22 cellular contexts compared by ENCODE assay signal in the genomic region with DNA sequence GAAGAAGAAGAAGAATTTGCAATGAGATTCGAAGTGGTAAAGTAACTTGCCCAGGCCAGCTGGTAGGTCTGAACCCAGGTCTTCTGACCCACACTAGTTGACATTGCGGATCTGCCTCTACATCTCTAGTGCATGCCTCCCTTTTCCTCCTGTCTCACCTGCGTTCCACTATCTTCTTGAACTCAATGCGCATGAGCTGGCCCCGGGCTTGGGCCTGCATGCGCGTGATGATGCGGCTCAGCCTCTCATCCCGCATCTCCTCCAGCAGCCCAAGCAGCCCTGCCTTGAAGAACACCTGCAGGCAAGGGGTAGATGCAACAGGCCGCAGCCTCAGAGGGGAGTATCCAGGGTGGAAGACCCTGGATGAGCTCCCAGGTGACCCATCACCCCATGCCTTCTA. TPM values are rescaled to one million over a fixed set of nuclear protein-coding genes. Genes with fewer than 3 reads are reported as not detected.
A peak's percentile ranks its signal among the peaks of the same experiment; 100 is the strongest.
DNase-seq lines count a peak whose midpoint lies in the region; ATAC-seq, FAIRE-seq and TF ChIP-seq lines count a peak whose summit lies in the region.
"Had no signal": no experiment of that assay in that cellular context is flagged by ENCODE, and none has a peak within 500 bp of the region (broad histone marks: within the 10 kb centered on the region; RNA-seq: fewer than 3 reads in every experiment).

No MANE protein-coding gene starts in this region.

- no peak for TF ChIP-seq RAD21 in K562 (CRISPR knock-in tag; conservative IDR thresholded peaks at IDR 0.05 in 1 of 2, IDR thresholded peaks at IDR 0.05 in 1 of 2)

- TF ChIP-seq CTCF in right atrium auricular region (IDR thresholded peaks at IDR 0.05) (no peak), K562 (IDR thresholded peaks at IDR 0.05 in 2 of 3, conservative IDR thresholded peaks at IDR 0.05 in 1 of 3; ENCODE audit: insufficient read depth in 2 of 3, low read depth in 1 of 3, low read length in 3 of 3) (no peak)

- no peak for FAIRE-seq in K562 (lab: Jason Lieb, UNC)
- FAIRE-seq: A204.1, GM12892, GM18507, HTR-8/SVneo had no signal

- H3K4me1 ChIP-seq in right atrium auricular region = no peaks in the 10 kb centered on the region
- peaks cover 0 to 19% (median 12%) of the 10 kb centered on the region in 10 experiments; a peak in 16 of 20 replicates for H3K4me1 ChIP-seq in BLaER1 treated with 17β-estradiol and CSF1 and Interleukin-3, amounts not matched to agents 10 nM and 100 nM
- no peaks in the 10 kb centered on the region for H3K4me1 ChIP-seq in K562 (replicated peaks in 1 of 2; ENCODE audit: control insufficient read depth in 2 of 2, insufficient read depth in 2 of 2, low read length in 2 of 2)
- H3K4me1 ChIP-seq: BE2C had no signal

- CTCF ChIA-PET in K562 (lab: Yijun Ruan, JAX; ENCODE audit: low intra/inter-chr PET ratio) = no interaction called here

- TF ChIP-seq EP300 in K562 (IDR thresholded peaks at IDR 0.05; ENCODE audit: low read length) = no peak

- no peak overlapping the region for H2AFZ ChIP-seq in K562 (ENCODE audit: low read depth, low read length)

- H3K9me3 ChIP-seq in right atrium auricular region (no peaks in the 10 kb centered on the region), K562 (replicated peaks; ENCODE audit: control insufficient read depth, insufficient read depth, low read depth, low read length) (no peaks in the 10 kb centered on the region)
- no peaks in the 10 kb centered on the region for H3K9me3 ChIP-seq in BLaER1 treated with 17β-estradiol and CSF1 and Interleukin-3, amounts not matched to agents 10 nM and 100 nM (replicated peaks in 1 of 11)
- H3K9me3 ChIP-seq: BE2C had no signal

- no peak for TF ChIP-seq POLR2A in K562 (conservative IDR thresholded peaks at IDR 0.05)

- in situ Hi-C loops in K562 (cut with MboI) = no loop called here

- peak overlapping the region in 7 of 11 experiments; percentile 50 to 79 (median 62); a peak in 8 of 22 replicates for H3K4me2 ChIP-seq in BLaER1 treated with 17β-estradiol and CSF1 and Interleukin-3, amounts not matched to agents 10 nM and 100 nM
- no peak overlapping the region for H3K4me2 ChIP-seq in K562 (ENCODE audit: insufficient read depth, low read length)

- H3K27ac ChIP-seq in right atrium auricular region = peak overlapping the region; percentile 32 to 67
- H3K27ac ChIP-seq in BLaER1 treated with 17β-estradiol and CSF1 and Interleukin-3, amounts not matched to agents 10 nM and 100 nM = no peak overlapping the region
- no peak overlapping the region for H3K27ac ChIP-seq in K562 (ENCODE audit: extremely low read depth, low read depth, low read length)

- no peaks in the 10 kb centered on the region for H3K9me1 ChIP-seq in K562 (ENCODE audit: control insufficient read depth, insufficient read depth, low read length)

- no TSS peak for BruUV-seq in K562 (replicated peaks; lab: Mats Ljungman, UMichigan)

- intact Hi-C loops in left cardiac atrium (cut with DNase I) = no loop called here
- intact Hi-C loops in K562 (cut with micrococcal nuclease) = no loop called here

- ATAC-seq in left cardiac atrium = no peak
- no peak for ATAC-seq in K562
- ATAC-seq in GM18861 (IDR thresholded peaks at IDR 0.05; ENCODE audit: unreplicated experiment) = no peak
- ATAC-seq: HCT116 had no signal

- no peak overlapping the region for H3K9ac ChIP-seq in BLaER1 treated with 17β-estradiol and CSF1 and Interleukin-3, amounts not matched to agents 10 nM and 100 nM
- no peak overlapping the region for H3K9ac ChIP-seq in K562 (ENCODE audit: insufficient read depth in 1 of 2, low read depth in 2 of 2, low read length in 2 of 2)

- H3K27me3 ChIP-seq in right atrium auricular region (no peaks in the 10 kb centered on the region), K562 (ENCODE audit: control insufficient read depth in 2 of 2, insufficient read depth in 2 of 2, low read length in 2 of 2) (peaks cover 10 to 52% of the 10 kb centered on the region in 2 experiments; a peak in 3 of 5 replicates)
- no peaks in the 10 kb centered on the region for H3K27me3 ChIP-seq in BLaER1 treated with 17β-estradiol and CSF1 and Interleukin-3, amounts not matched to agents 10 nM and 100 nM

- no peaks in the 10 kb centered on the region for H3K79me2 ChIP-seq in K562 (ENCODE audit: control insufficient read depth, insufficient read depth, low read length)

- H3K36me3 ChIP-seq in right atrium auricular region (peaks cover 98% of the 10 kb centered on the region), K562 (ENCODE audit: control insufficient read depth, insufficient read depth, low read length) (no peaks in the 10 kb centered on the region)
- no peaks in the 10 kb centered on the region for H3K36me3 ChIP-seq in BLaER1 treated with 17β-estradiol and CSF1 and Interleukin-3, amounts not matched to agents 10 nM and 100 nM
- H3K36me3 ChIP-seq: BE2C had no signal

- POLR2A ChIA-PET in K562 (lab: Yijun Ruan, JAX) = no interaction called here

- no peaks in the 10 kb centered on the region; a peak in 1 of 22 replicates for H4K20me1 ChIP-seq in BLaER1 treated with 17β-estradiol and CSF1 and Interleukin-3, amounts not matched to agents 10 nM and 100 nM
- no peaks in the 10 kb centered on the region for H4K20me1 ChIP-seq in K562 (replicated peaks; ENCODE audit: control insufficient read depth, insufficient read depth, low read length)

- H3K4me3 ChIP-seq in right atrium auricular region = peak overlapping the region; percentile 3 to 82
- no peak overlapping the region for H3K4me3 ChIP-seq in BLaER1 treated with 17β-estradiol and CSF1 and Interleukin-3, amounts not matched to agents 10 nM and 100 nM
- H3K4me3 ChIP-seq in K562 = no peak overlapping the region

- WGBS in K562 (ENCODE audit: insufficient coverage, low coverage, missing lambda C conversion rate) = 26% methylated on average over 6 of the region's 10 CpGs

- DNase-seq in right atrium auricular region (ENCODE audit: low spot score) (no peak), left cardiac atrium (no peak), K562 (ENCODE audit: extremely low read depth in 1 of 4, low spot score in 3 of 4) (no peak)
- DNase-seq in activated CD4-positive, alpha-beta T cell treated with anti-CD3 and anti-CD28 coated beads, Interleukin-2, amount 50 U/mL, for 1 hour = no peak
- DNase-seq: ACHN; BE2C; CD4-positive, alpha-beta memory T cell; DMS153; DMS79; GDM1; GOT3; H7; HFFc6 had no signal

RNA-seq across cellular contexts. Expression of gene MYH6, which starts 11.9 kb away (rescaled TPM):
- total RNA-seq in right atrium auricular region (over 10,000 TPM in 1 of 2 donors, 1,000 to 10,000 TPM in 1; 8,253 to 13,240 TPM), left cardiac atrium (over 10,000 TPM; 10,415 to 11,820 TPM), K562 (2014; rRNA removed) (not detected in 2 replicates), K562 (2014; rRNA removed; fragmentation: Illumina TruSeq; extraction: Trizol) (not detected in 2 replicates), K562 (2015; rRNA removed; fragmentation: Illumina TruSeq; extraction: Trizol) (not detected in 2 replicates), K562 (2021) (not detected in 2 replicates)
- 0.09 TPM in 1 of 2 replicates, not detected in the other for total RNA-seq in K562 (2011; cell fraction: chromatin; rRNA removed; ENCODE audit: low replicate concordance)
- not detected in 2 replicates for total RNA-seq in K562 (2011; cell fraction: nucleolus; rRNA removed)
- total RNA-seq in K562 (2011; cell fraction: nucleoplasm; rRNA removed) = not detected in 2 replicates
- polyA plus RNA-seq in K562 (2011; rRNA removed) (not detected in 2 replicates), K562 (2014; fragmentation: Illumina TruSeq; extraction: Trizol) (not detected in 2 replicates), K562 (2014; fragmentation: Nextera tagmentation; extraction: Ambion mirVana) (not detected), K562 (2014; rRNA removed) (not detected in 2 replicates)
- 0.04 TPM in 1 of 2 replicates, not detected in the other for polyA plus RNA-seq in K562 (2011; cell fraction: cytosol; rRNA removed)
- polyA plus RNA-seq in K562 (2011; cell fraction: nucleus; rRNA removed) = 0.03 and 0.04 TPM in 2 replicates
- 0.03 TPM in 2 replicates for polyA plus RNA-seq in K562 (2012)
- 0.12 TPM in 1 of 2 replicates, not detected in the other for polyA minus RNA-seq in K562 (2011; rRNA and poly(A)+ RNA removed)
- polyA minus RNA-seq in K562 (2011; cell fraction: cytosol; rRNA and poly(A)+ RNA removed) = not detected in 2 replicates
- not detected in 2 replicates for polyA minus RNA-seq in K562 (2011; cell fraction: nucleus; rRNA and poly(A)+ RNA removed)
- total RNA-seq: CD4-positive, alpha-beta memory T cell; Daoy; HFFc6 had no signal
- polyA plus RNA-seq: CD14-positive monocyte; CD4-positive, alpha-beta memory T cell had no signal

RNA-seq across cellular contexts. Expression of gene CMTM5, which starts 19.3 kb away (rescaled TPM):
- total RNA-seq in right atrium auricular region (not detected), left cardiac atrium (1 to 10 TPM in 1 of 2 donors, under 1 TPM in 1; 0.44 to 1.4 TPM), K562 (2014; rRNA removed) (not detected in 2 replicates), K562 (2014; rRNA removed; fragmentation: Illumina TruSeq; extraction: Trizol) (not detected in 2 replicates), K562 (2015; rRNA removed; fragmentation: Illumina TruSeq; extraction: Trizol) (not detected in 2 replicates), K562 (2021) (not detected in 2 replicates)
- total RNA-seq in K562 (2011; cell fraction: chromatin; rRNA removed; ENCODE audit: low replicate concordance) = not detected in 2 replicates
- total RNA-seq in K562 (2011; cell fraction: nucleolus; rRNA removed) = 0.13 TPM in 1 of 2 replicates, not detected in the other
- not detected in 2 replicates for total RNA-seq in K562 (2011; cell fraction: nucleoplasm; rRNA removed)
- polyA plus RNA-seq in K562 (2011; rRNA removed) (0.09 and 0.21 TPM in 2 replicates), K562 (2014; fragmentation: Illumina TruSeq; extraction: Trizol) (not detected in 2 replicates), K562 (2014; fragmentation: Nextera tagmentation; extraction: Ambion mirVana) (not detected), K562 (2014; rRNA removed) (not detected in 2 replicates)
- 1.1 TPM in 1 of 2 replicates, not detected in the other for polyA plus RNA-seq in K562 (2011; cell fraction: cytosol; rRNA removed)
- polyA plus RNA-seq in K562 (2011; cell fraction: nucleus; rRNA removed) = 0.21 and 0.58 TPM in 2 replicates
- polyA plus RNA-seq in K562 (2012) = 0.17 TPM in 1 of 2 replicates, not detected in the other
- not detected in 2 replicates for polyA minus RNA-seq in K562 (2011; rRNA and poly(A)+ RNA removed)
- not detected in 2 replicates for polyA minus RNA-seq in K562 (2011; cell fraction: cytosol; rRNA and poly(A)+ RNA removed)
- polyA minus RNA-seq in K562 (2011; cell fraction: nucleus; rRNA and poly(A)+ RNA removed) = not detected in 2 replicates
- total RNA-seq: CD4-positive, alpha-beta memory T cell; Daoy; HFFc6 had no signal
- polyA plus RNA-seq: CD4-positive, alpha-beta memory T cell had no signal

RNA-seq across cellular contexts. Expression of gene IL25, which starts 23.5 kb away (rescaled TPM):
- total RNA-seq in right atrium auricular region (not detected), left cardiac atrium (not detected), K562 (2014; rRNA removed) (not detected in 2 replicates), K562 (2014; rRNA removed; fragmentation: Illumina TruSeq; extraction: Trizol) (not detected in 2 replicates), K562 (2015; rRNA removed; fragmentation: Illumina TruSeq; extraction: Trizol) (not detected in 2 replicates), K562 (2021) (not detected in 2 replicates)
- not detected in 2 replicates for total RNA-seq in K562 (2011; cell fraction: chromatin; rRNA removed; ENCODE audit: low replicate concordance)
- not detected in 2 replicates for total RNA-seq in K562 (2011; cell fraction: nucleolus; rRNA removed)
- total RNA-seq in K562 (2011; cell fraction: nucleoplasm; rRNA removed) = not detected in 2 replicates
- polyA plus RNA-seq in K562 (2011; rRNA removed) (not detected in 2 replicates), K562 (2014; fragmentation: Illumina TruSeq; extraction: Trizol) (not detected in 2 replicates), K562 (2014; fragmentation: Nextera tagmentation; extraction: Ambion mirVana) (not detected), K562 (2014; rRNA removed) (not detected in 2 replicates)
- not detected in 2 replicates for polyA plus RNA-seq in K562 (2011; cell fraction: cytosol; rRNA removed)
- not detected in 2 replicates for polyA plus RNA-seq in K562 (2011; cell fraction: nucleus; rRNA removed)
- polyA plus RNA-seq in K562 (2012) = not detected in 2 replicates
- polyA minus RNA-seq in K562 (2011; rRNA and poly(A)+ RNA removed) = not detected in 2 replicates
- polyA minus RNA-seq in K562 (2011; cell fraction: cytosol; rRNA and poly(A)+ RNA removed) = not detected in 2 replicates
- polyA minus RNA-seq in K562 (2011; cell fraction: nucleus; rRNA and poly(A)+ RNA removed) = not detected in 2 replicates
- total RNA-seq: CD4-positive, alpha-beta memory T cell; Daoy; HFFc6 had no signal
- polyA plus RNA-seq: CD14-positive monocyte; CD4-positive, alpha-beta memory T cell had no signal

RNA-seq across cellular contexts. Expression of gene EFS, which starts 31.2 kb away (rescaled TPM):
- total RNA-seq in right atrium auricular region (1 to 10 TPM; 4.1 to 6.3 TPM), left cardiac atrium (10 to 100 TPM in 1 of 2 donors, 1 to 10 TPM in 1; 5.8 to 10.3 TPM), K562 (2014; rRNA removed) (not detected in 2 replicates), K562 (2014; rRNA removed; fragmentation: Illumina TruSeq; extraction: Trizol) (not detected in 2 replicates), K562 (2015; rRNA removed; fragmentation: Illumina TruSeq; extraction: Trizol) (not detected in 2 replicates), K562 (2021) (0.07 TPM in 1 of 2 replicates, not detected in the other)
- total RNA-seq in K562 (2011; cell fraction: chromatin; rRNA removed; ENCODE audit: low replicate concordance) = 0.14 and 0.19 TPM in 2 replicates
- 0.17 TPM in 1 of 2 replicates, not detected in the other for total RNA-seq in K562 (2011; cell fraction: nucleolus; rRNA removed)
- not detected in 2 replicates for total RNA-seq in K562 (2011; cell fraction: nucleoplasm; rRNA removed)
- polyA plus RNA-seq in K562 (2011; rRNA removed) (0.03 and 0.08 TPM in 2 replicates), K562 (2014; fragmentation: Illumina TruSeq; extraction: Trizol) (not detected in 2 replicates), K562 (2014; fragmentation: Nextera tagmentation; extraction: Ambion mirVana) (not detected), K562 (2014; rRNA removed) (0.01 TPM in 1 of 2 replicates, not detected in the other)
- 0.09 TPM in 2 replicates for polyA plus RNA-seq in K562 (2011; cell fraction: cytosol; rRNA removed)
- polyA plus RNA-seq in K562 (2011; cell fraction: nucleus; rRNA removed) = 0.42 and 0.44 TPM in 2 replicates
- polyA plus RNA-seq in K562 (2012) = 0.03 TPM in 1 of 2 replicates, not detected in the other
- not detected in 2 replicates for polyA minus RNA-seq in K562 (2011; rRNA and poly(A)+ RNA removed)
- polyA minus RNA-seq in K562 (2011; cell fraction: cytosol; rRNA and poly(A)+ RNA removed) = not detected in 2 replicates
- 0.11 TPM in 1 of 2 replicates, not detected in the other for polyA minus RNA-seq in K562 (2011; cell fraction: nucleus; rRNA and poly(A)+ RNA removed)
- total RNA-seq: CD4-positive, alpha-beta memory T cell had no signal
- polyA plus RNA-seq: CD14-positive monocyte; CD4-positive, alpha-beta memory T cell had no signal

RNA-seq across cellular contexts. Expression of gene MYH7, which starts 39.3 kb away (rescaled TPM):
- total RNA-seq in right atrium auricular region = 1,000 to 10,000 TPM; 1,082 to 4,592 TPM
- 100 to 1,000 TPM; 175 to 201 TPM for total RNA-seq in left cardiac atrium
- not detected in 2 replicates for total RNA-seq in K562 (2011; cell fraction: chromatin; rRNA removed; ENCODE audit: low replicate concordance)
- not detected in 2 replicates for total RNA-seq in K562 (2011; cell fraction: nucleolus; rRNA removed)
- not detected in 2 replicates for total RNA-seq in K562 (2011; cell fraction: nucleoplasm; rRNA removed)
- total RNA-seq in K562 (2014; rRNA removed) = not detected in 2 replicates
- not detected in 2 replicates for total RNA-seq in K562 (2014; rRNA removed; fragmentation: Illumina TruSeq; extraction: Trizol)
- not detected in 2 replicates for total RNA-seq in K562 (2015; rRNA removed; fragmentation: Illumina TruSeq; extraction: Trizol)
- total RNA-seq in K562 (2021) = not detected in 2 replicates
- not detected in 2 replicates for polyA plus RNA-seq in K562 (2011; rRNA removed)
- not detected in 2 replicates for polyA plus RNA-seq in K562 (2011; cell fraction: cytosol; rRNA removed)
- not detected in 2 replicates for polyA plus RNA-seq in K562 (2011; cell fraction: nucleus; rRNA removed)
- not detected in 2 replicates for polyA plus RNA-seq in K562 (2012)
- polyA plus RNA-seq in K562 (2014; fragmentation: Illumina TruSeq; extraction: Trizol) = not detected in 2 replicates
- not detected for polyA plus RNA-seq in K562 (2014; fragmentation: Nextera tagmentation; extraction: Ambion mirVana)
- polyA plus RNA-seq in K562 (2014; rRNA removed) = not detected in 2 replicates
- not detected in 2 replicates for polyA minus RNA-seq in K562 (2011; rRNA and poly(A)+ RNA removed)
- not detected in 2 replicates for polyA minus RNA-seq in K562 (2011; cell fraction: cytosol; rRNA and poly(A)+ RNA removed)
- polyA minus RNA-seq in K562 (2011; cell fraction: nucleus; rRNA and poly(A)+ RNA removed) = not detected in 2 replicates
- total RNA-seq: CD4-positive, alpha-beta memory T cell; Daoy; H7; HFFc6 had no signal
- polyA plus RNA-seq: CD14-positive monocyte; CD4-positive, alpha-beta memory T cell had no signal

Comparison
In these comparisons a context has a peak if more than half of its experiments do, and no peak if none do; other contexts are left out.
1. H3K27ac ChIP-seq: peak in right atrium auricular region (2 of 2); none in BLaER1 treated with 17β-estradiol and CSF1 and Interleukin-3, amounts not matched to agents 10 nM and 100 nM (0 of 11) and K562 (single experiment).
2. H3K4me3 ChIP-seq: peak in right atrium auricular region (2 of 2); none in BLaER1 treated with 17β-estradiol and CSF1 and Interleukin-3, amounts not matched to agents 10 nM and 100 nM (0 of 10) and K562 (single experiment).
3. RNA of gene MYH6, which starts 11.9 kb away (total RNA-seq): 8,253 to 13,240 TPM in right atrium auricular region and 10,415 to 11,820 TPM in left cardiac atrium; 0.09 TPM in K562; every median in the first group is over 1,000 times any median in the second.